8 cellular contexts compared by ENCODE assay signal in genomic region chr10:3805791-3806381, GRCh38. TPM values are rescaled to one million over a fixed set of nuclear protein-coding genes. Genes with fewer than 3 reads are reported as not detected.
DNase-seq lines count a peak whose midpoint lies in the region; ATAC-seq and TF ChIP-seq lines count a peak whose summit lies in the region.

No MANE protein-coding gene starts in this region.

- intact Hi-C loops in tibial artery (cut with DNase I; ENCODE audit: low total_unique reads), result no loop called here

- H3K27ac ChIP-seq in 22Rv1 (peak overlapping the region; percentile 75), SJCRH30 (peak overlapping the region; percentile 64), tibial artery (peak overlapping the region; percentile 81 to 84)

- H3K27me3 ChIP-seq in SJCRH30, result no peaks in the 10 kb centered on the region
- H3K27me3 ChIP-seq in tibial artery, result no peaks in the 10 kb centered on the region

- TF ChIP-seq CTCF in 22Rv1 (IDR thresholded peaks at IDR 0.05) (no peak), tibial artery (IDR thresholded peaks at IDR 0.05) (no peak)

- H3K4me3 ChIP-seq in SJCRH30, result no peak overlapping the region
- H3K4me3 ChIP-seq in tibial artery, result peak overlapping the region in 1 of 2 donors; percentile 1

- ATAC-seq in HG03460 (IDR thresholded peaks at IDR 0.05; ENCODE audit: unreplicated experiment), result peak; percentile 52

- H3K36me3 ChIP-seq in SJCRH30, result no peaks in the 10 kb centered on the region
- no peaks in the 10 kb centered on the region for H3K36me3 ChIP-seq in tibial artery

- no peaks in the 10 kb centered on the region for H3K9me3 ChIP-seq in SJCRH30 (replicated peaks)
- no peaks in the 10 kb centered on the region for H3K9me3 ChIP-seq in tibial artery

- DNase-seq in SJCRH30 (peak; percentile 50 to 54), amniotic stem cell (lab: John Stamatoyannopoulos, UW) (peak; percentile 66), kidney tubule cell (ENCODE audit: low spot score) (peak; percentile 91), tibial artery (peak in 1 of 2 donors; percentile 80), DMS153 (lab: John Stamatoyannopoulos, UW) (no peak)

- H3K4me1 ChIP-seq in SJCRH30, result peaks cover 35% of the 10 kb centered on the region
- peaks cover 0 to 54% (median 34%) of the 10 kb centered on the region in 4 donors for H3K4me1 ChIP-seq in tibial artery

- TF ChIP-seq POLR2A in GM19193 (IDR thresholded peaks at IDR 0.05; ENCODE audit: extremely low read depth, insufficient read depth, insufficient read length), result peak; percentile 21

RNA-seq across cellular contexts. Expression of gene KLF6, which starts 20.9 kb away (rescaled TPM):
- 8.1 and 8.2 TPM in 2 replicates for total RNA-seq in SJCRH30 (2014; rRNA removed; shearing (Covaris generic))
